Comparison of ENCODE assay signal across 29 cellular contexts in genomic region chr2:61091485-61091884, GRCh38.
"Had no signal": no experiment of that assay in that cellular context is flagged by ENCODE, and none has a peak within 500 bp of the region (broad histone marks: within the 10 kb centered on the region; RNA-seq: fewer than 3 reads in every experiment).

No MANE protein-coding gene starts in this region.

- H3K9me3 ChIP-seq: body of pancreas, colonic mucosa, heart left ventricle had no signal

- H3K4me1 ChIP-seq: body of pancreas, colonic mucosa, heart left ventricle had no signal

- H3K9me3 Mint-ChIP-seq: activated B cell treated with CpG ODN at 0.5 μM for 24 hours; activated CD8-positive, alpha-beta T cell treated with anti-CD3 and anti-CD28 coated beads for 36 hours; activated T-cell treated with anti-CD3 and anti-CD28 coated beads, Interleukin-2, amount 50 U/mL, for 4 hours; activated T-helper 17 cell treated with anti-CD3 and anti-CD28 coated beads, Interleukin-2, amount 50 U/mL, for 72 hours; T-helper 2 cell treated with Interferon-gamma antibody and Interleukin-4, amounts not matched to agents 5 μg/mL and 100 μg/mL, for 36 hours had no signal

- H3K27me3 Mint-ChIP-seq: activated B cell treated with CpG ODN at 0.5 μM for 24 hours; activated CD8-positive, alpha-beta T cell treated with anti-CD3 and anti-CD28 coated beads for 36 hours; activated naive CD8-positive, alpha-beta T cell; activated T-helper 17 cell treated with anti-CD3 and anti-CD28 coated beads, Interleukin-2, amount 50 U/mL, for 72 hours; T-helper 17 cell had no signal

- DNase-seq: activated B cell treated with CpG ODN at 0.5 μM for 24 hours; activated CD4-positive, alpha-beta T cell treated with anti-CD3 and anti-CD28 coated beads for 48 hours; activated CD4-positive, alpha-beta T cell treated with anti-CD3 and anti-CD28 coated beads, Interleukin-2, amount 50 U/mL, for 1 hour; activated CD4-positive, alpha-beta T cell treated with anti-CD3 and anti-CD28 coated beads, Interleukin-2, amount 50 U/mL, for 48 hours; activated CD8-positive, alpha-beta memory T cell treated with anti-CD3 and anti-CD28 coated beads for 24 hours; activated CD8-positive, alpha-beta T cell treated with anti-CD3 and anti-CD28 coated beads for 36 hours; activated effector memory CD4-positive, alpha-beta T cell treated with Interleukin-2 at 50 U/mL for 16 hours; activated gamma-delta T cell treated with Interleukin-2 at 50 U/mL for 16 hours; activated naive CD4-positive, alpha-beta T cell treated with anti-CD3 and anti-CD28 coated beads, Interleukin-2, amount 50 U/mL, for 16 hours; activated naive CD4-positive, alpha-beta T cell treated with Interleukin-2 at 50 U/mL for 16 hours; activated T-cell treated with anti-CD3 and anti-CD28 coated beads, Interleukin-2, amount 50 U/mL, for 4 hours; amniotic stem cell; aorta; body of pancreas; central memory CD4-positive, alpha-beta T cell; cerebellar nuclear complex; colonic mucosa; effector CD8-positive, alpha-beta T cell; foreskin fibroblast; heart left ventricle; T-helper 1 cell; T-helper 17 cell; T1000; WERI-Rb-1 had no signal

- H3K27me3 ChIP-seq: body of pancreas, cardiac muscle cell, colonic mucosa, heart left ventricle had no signal

- H3K4me3 Mint-ChIP-seq: activated B cell treated with CpG ODN at 0.5 μM for 24 hours; activated CD8-positive, alpha-beta T cell treated with anti-CD3 and anti-CD28 coated beads for 36 hours; activated naive CD8-positive, alpha-beta T cell; activated T-cell treated with anti-CD3 and anti-CD28 coated beads, Interleukin-2, amount 50 U/mL, for 4 hours; activated T-helper 17 cell treated with anti-CD3 and anti-CD28 coated beads, Interleukin-2, amount 50 U/mL, for 72 hours; T-helper 17 cell; T-helper 2 cell treated with Interferon-gamma antibody and Interleukin-4, amounts not matched to agents 5 μg/mL and 100 μg/mL, for 36 hours had no signal

- ATAC-seq: activated CD4-positive, CD25-positive, alpha-beta regulatory T cell treated with anti-CD3 and anti-CD28 coated beads, Interleukin-2, amount 50 U/mL, for 24 hours; activated CD8-positive, alpha-beta T cell treated with anti-CD3 and anti-CD28 coated beads for 36 hours; activated T-cell treated with anti-CD3 and anti-CD28 coated beads, Interleukin-2, amount 50 U/mL, for 4 hours; activated T-helper 17 cell treated with anti-CD3 and anti-CD28 coated beads, Interleukin-2, amount 50 U/mL, for 72 hours; body of pancreas; heart left ventricle; T-helper 17 cell had no signal

- H3K27ac ChIP-seq: body of pancreas, cardiac muscle cell, colonic mucosa, heart left ventricle, WERI-Rb-1 had no signal

- H3K36me3 Mint-ChIP-seq: activated naive CD8-positive, alpha-beta T cell had no signal

- H3K27ac Mint-ChIP-seq: activated B cell treated with CpG ODN at 0.5 μM for 24 hours; activated CD8-positive, alpha-beta T cell treated with anti-CD3 and anti-CD28 coated beads for 36 hours; activated naive CD8-positive, alpha-beta T cell; activated T-helper 17 cell treated with anti-CD3 and anti-CD28 coated beads, Interleukin-2, amount 50 U/mL, for 72 hours; T-helper 17 cell; T-helper 2 cell treated with Interferon-gamma antibody and Interleukin-4, amounts not matched to agents 5 μg/mL and 100 μg/mL, for 36 hours had no signal

- H3K4me1 Mint-ChIP-seq: activated B cell treated with CpG ODN at 0.5 μM for 24 hours had no signal

- H3K4me3 ChIP-seq: body of pancreas, cardiac muscle cell, colonic mucosa, heart left ventricle had no signal
